ENCODE assay signal across 15 cellular contexts in the genomic region with DNA sequence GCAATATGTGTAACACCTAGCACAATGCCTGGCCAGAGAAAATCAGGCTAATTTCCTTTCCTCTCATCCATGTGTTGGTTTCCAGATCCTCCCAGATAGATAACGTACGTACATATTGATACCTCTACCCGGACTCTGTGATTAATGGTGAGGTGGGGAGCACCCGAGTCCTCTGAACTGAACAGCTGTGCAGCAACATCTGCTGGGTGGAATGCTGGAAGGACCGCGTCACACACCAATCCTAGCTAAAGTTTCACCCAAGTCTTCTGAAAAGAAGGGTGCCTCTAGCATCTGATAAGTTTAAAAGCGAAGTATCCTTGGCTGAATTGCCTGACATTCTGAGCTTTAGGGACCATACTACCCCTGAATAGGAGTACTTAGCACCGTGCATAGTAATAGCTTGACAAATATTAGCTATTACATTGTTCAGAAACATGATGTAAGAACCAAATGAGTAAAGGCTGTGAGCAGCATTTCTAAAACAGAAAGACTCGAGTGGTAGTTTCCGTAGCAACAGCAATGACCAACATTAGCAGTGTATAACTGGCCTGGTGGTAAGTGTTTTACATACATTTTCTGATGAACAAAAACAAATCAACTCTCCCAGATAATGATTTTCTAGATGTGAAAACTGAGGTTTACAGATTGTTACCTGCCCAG.
DNase-seq lines count a peak whose midpoint lies in the region; ATAC-seq and TF ChIP-seq lines count a peak whose summit lies in the region.
"Had no signal": no experiment of that assay in that cellular context is flagged by ENCODE, and none has a peak within 500 bp of the region (broad histone marks: within the 10 kb centered on the region; RNA-seq: fewer than 3 reads in every experiment).

No MANE protein-coding gene starts in this region.

- no peak for ATAC-seq in left colon
- no peak for ATAC-seq in naive thymus-derived CD4-positive, alpha-beta T cell
- ATAC-seq: body of pancreas had no signal

- BruUV-seq in Caco-2 (replicated peaks; lab: Mats Ljungman, UMichigan): no TSS peak

- no peaks in the 10 kb centered on the region for H3K9me3 ChIP-seq in Caco-2
- no peaks in the 10 kb centered on the region for H3K9me3 ChIP-seq in naive thymus-derived CD4-positive, alpha-beta T cell (ENCODE audit: control insufficient read depth in 2 of 3, low read length in 3 of 3)
- H3K9me3 ChIP-seq: body of pancreas had no signal

- POLR2A ChIA-PET in Caco-2 (lab: Charles Lee): interaction anchor here (1.6 kb wide), 1 partner anchor 14 kb away, joined by 7 read pairs; no protein-coding TSS in a partner anchor
- POLR2A ChIA-PET in naive thymus-derived CD4-positive, alpha-beta T cell (lab: Charles Lee): no interaction called here

- peaks cover 40% of the 10 kb centered on the region for H3K4me1 ChIP-seq in Caco-2
- no peaks in the 10 kb centered on the region for H3K4me1 ChIP-seq in naive thymus-derived CD4-positive, alpha-beta T cell (ENCODE audit: control insufficient read depth in 2 of 2, insufficient read depth in 2 of 2, low read length in 2 of 2)
- H3K4me1 ChIP-seq: body of pancreas had no signal

- H3K4me3 ChIP-seq in Caco-2 (ENCODE audit: low read depth, low read length) (no peak overlapping the region), astrocyte of the cerebellum (ENCODE audit: low read depth, low read length) (no peak overlapping the region)
- H3K4me3 ChIP-seq in naive thymus-derived CD4-positive, alpha-beta T cell (ENCODE audit: low read length): no peak overlapping the region
- H3K4me3 ChIP-seq: body of pancreas had no signal

- H3K4me1 Mint-ChIP-seq in Caco-2 (ENCODE audit: low read depth, unreplicated experiment): peaks cover 70% of the 10 kb centered on the region
- H3K4me1 Mint-ChIP-seq in naive thymus-derived CD4-positive, alpha-beta T cell: no peaks in the 10 kb centered on the region

- H3K27ac ChIP-seq in naive thymus-derived CD4-positive, alpha-beta T cell (ENCODE audit: low read depth, low read length): no peak overlapping the region
- H3K27ac ChIP-seq: body of pancreas had no signal

- peaks cover 21% of the 10 kb centered on the region for H3K36me3 Mint-ChIP-seq in Caco-2 (ENCODE audit: insufficient read depth, unreplicated experiment)
- H3K36me3 Mint-ChIP-seq in naive thymus-derived CD4-positive, alpha-beta T cell: no peaks in the 10 kb centered on the region

- TF ChIP-seq CTCF in Caco-2 (IDR thresholded peaks at IDR 0.05; ENCODE audit: insufficient read depth in 1 of 2, low read depth in 1 of 2, low read length in 1 of 2, severe bottlenecking in 1 of 2, unreplicated experiment in 1 of 2): no peak
- no peak for TF ChIP-seq CTCF in astrocyte of the cerebellum (IDR thresholded peaks at IDR 0.05; ENCODE audit: low read depth, low read length, missing control alignments)

- in situ Hi-C loops in astrocyte of the cerebellum (cut with HindIII; ENCODE audit: low sequenced_read_pairs): no loop called here

- DNase-seq in Caco-2: peak; percentile 61 to 70
- DNase-seq in NCI-H1417 (lab: John Stamatoyannopoulos, UW): peak in 2 of 3 experiments; percentile 59 to 82
- DNase-seq in astrocyte of the cerebellum (ENCODE audit: low read depth): peak; percentile 15
- peak; percentile 66 for DNase-seq in kidney glomerular epithelial cell (lab: John Stamatoyannopoulos, UW)
- no peak for DNase-seq in UCSD-AML1 (lab: John Stamatoyannopoulos, UW; ENCODE audit: unreplicated experiment)
- no peak for DNase-seq in left colon
- DNase-seq in naive thymus-derived CD4-positive, alpha-beta T cell: no peak
- DNase-seq in activated effector memory CD4-positive, alpha-beta T cell treated with Interleukin-2 at 50 U/mL for 16 hours: no peak
- DNase-seq: activated CD4-positive, alpha-beta T cell treated with anti-CD3 and anti-CD28 coated beads for 4 hours; body of pancreas; H9; OCI-M1; stimulated activated CD4-positive, alpha-beta T cell treated with anti-CD3 and anti-CD28 coated beads, Interleukin-4, amount 100 ng/mL, for 1 hour; stimulated activated naive CD4-positive, alpha-beta T cell had no signal

- no peaks in the 10 kb centered on the region for H3K36me3 ChIP-seq in Caco-2 (ENCODE audit: control insufficient read depth, insufficient read depth, low read length)
- no peaks in the 10 kb centered on the region for H3K36me3 ChIP-seq in naive thymus-derived CD4-positive, alpha-beta T cell (ENCODE audit: control insufficient read depth in 2 of 3, insufficient read depth in 3 of 3, low read length in 3 of 3)

- H3K4me3 Mint-ChIP-seq in Caco-2 (ENCODE audit: unreplicated experiment): no peak overlapping the region
- no peak overlapping the region for H3K4me3 Mint-ChIP-seq in naive thymus-derived CD4-positive, alpha-beta T cell
- H3K4me3 Mint-ChIP-seq: activated T-helper 1 cell treated with anti-CD3 and anti-CD28 coated beads, Interleukin-12 subunit alpha, Interleukin-12 subunit beta, Interleukin-2, Interleukin-4 antibody, amounts not matched to agents 30 ng/mL and 10 ng/mL and 1 ng/mL, durations not matched to agents 14 hours and 24 hours and 36 hours; H9 had no signal

- peak overlapping the region; percentile 97 for H3K27ac Mint-ChIP-seq in Caco-2 (ENCODE audit: unreplicated experiment)
- H3K27ac Mint-ChIP-seq in naive thymus-derived CD4-positive, alpha-beta T cell: no peak overlapping the region
- H3K27ac Mint-ChIP-seq: activated T-helper 1 cell treated with anti-CD3 and anti-CD28 coated beads, Interleukin-12 subunit alpha, Interleukin-12 subunit beta, Interleukin-2, Interleukin-4 antibody, amounts not matched to agents 30 ng/mL and 10 ng/mL and 1 ng/mL, durations not matched to agents 14 hours and 24 hours and 36 hours; H9 had no signal

- peaks cover 8% of the 10 kb centered on the region for H3K9me3 Mint-ChIP-seq in Caco-2 (ENCODE audit: unreplicated experiment)
- H3K9me3 Mint-ChIP-seq in naive thymus-derived CD4-positive, alpha-beta T cell: peaks cover 0 to 2% (median 0%) of the 10 kb centered on the region in 11 donors
- H3K9me3 Mint-ChIP-seq: activated T-helper 1 cell treated with anti-CD3 and anti-CD28 coated beads, Interleukin-12 subunit alpha, Interleukin-12 subunit beta, Interleukin-2, Interleukin-4 antibody, amounts not matched to agents 30 ng/mL and 10 ng/mL and 1 ng/mL, durations not matched to agents 14 hours and 24 hours and 36 hours; H9 had no signal

- CTCF ChIA-PET in Caco-2 (lab: Charles Lee): interaction anchor here (1.2 kb wide), 1 partner anchor 14 kb away, joined by 4 read pairs; no protein-coding TSS in a partner anchor
- CTCF ChIA-PET in naive thymus-derived CD4-positive, alpha-beta T cell (lab: Charles Lee): no interaction called here

- no peaks in the 10 kb centered on the region for H3K27me3 ChIP-seq in Caco-2 (replicated peaks; ENCODE audit: control insufficient read depth, insufficient read depth, low read length)
- no peaks in the 10 kb centered on the region for H3K27me3 ChIP-seq in naive thymus-derived CD4-positive, alpha-beta T cell (ENCODE audit: control insufficient read depth in 2 of 2, insufficient read depth in 2 of 2, low read length in 2 of 2)
- H3K27me3 ChIP-seq: body of pancreas had no signal

- intact Hi-C loops in Caco-2 (cut with micrococcal nuclease; ENCODE audit: unreplicated experiment) (no loop called here), left colon (cut with DNase I, micrococcal nuclease) (no loop called here)
- intact Hi-C loops in naive thymus-derived CD4-positive, alpha-beta T cell (cut with micrococcal nuclease): no loop called here

- no peaks in the 10 kb centered on the region for H3K27me3 Mint-ChIP-seq in Caco-2 (ENCODE audit: insufficient read depth, unreplicated experiment)
- peaks cover 0 to 4% (median 0%) of the 10 kb centered on the region in 5 donors for H3K27me3 Mint-ChIP-seq in naive thymus-derived CD4-positive, alpha-beta T cell

Comparison
In these comparisons a context has a peak if more than half of its experiments do, and no peak if none do; other contexts are left out.
1. DNase-seq: peak in Caco-2 (2 of 2), NCI-H1417 (2 of 3), astrocyte of the cerebellum (single experiment) and kidney glomerular epithelial cell (single experiment); none in UCSD-AML1 (single experiment), left colon (0 of 2), naive thymus-derived CD4-positive, alpha-beta T cell (0 of 9) and activated effector memory CD4-positive, alpha-beta T cell treated with Interleukin-2 at 50 U/mL for 16 hours (single experiment).